18 cellular contexts compared by ENCODE assay signal in the genomic region with DNA sequence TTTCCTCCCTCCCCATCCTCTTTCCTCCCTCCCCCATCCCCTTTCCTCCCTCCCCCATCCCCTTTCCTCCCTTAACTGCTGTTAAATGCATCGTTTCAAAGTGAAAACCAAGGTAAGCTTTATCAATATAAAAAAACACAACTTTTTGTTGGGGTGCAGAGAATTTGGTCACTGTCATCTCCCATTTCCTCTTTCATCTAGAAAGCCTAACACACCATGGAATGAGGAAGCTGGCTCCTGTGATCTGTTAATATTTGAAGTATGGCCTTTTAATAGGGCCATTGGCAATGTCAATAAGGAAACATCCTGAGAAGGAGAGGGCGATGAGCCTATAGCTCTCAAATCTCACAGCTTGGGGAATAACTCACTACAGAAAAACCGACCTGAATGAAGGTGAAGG. TPM values are rescaled to one million over a fixed set of nuclear protein-coding genes. Genes with fewer than 3 reads are reported as not detected.
A peak's percentile ranks its signal among the peaks of the same experiment; 100 is the strongest.
DNase-seq lines count a peak whose midpoint lies in the region; ATAC-seq and TF ChIP-seq lines count a peak whose summit lies in the region.
"Had no signal": no experiment of that assay in that cellular context is flagged by ENCODE, and none has a peak within 500 bp of the region (broad histone marks: within the 10 kb centered on the region; RNA-seq: fewer than 3 reads in every experiment).

No MANE protein-coding gene starts in this region.

- H3K4me1 Mint-ChIP-seq in Calu3 (ENCODE audit: low read depth, unreplicated experiment), result peaks cover 12% of the 10 kb centered on the region
- peaks cover 12% of the 10 kb centered on the region for H3K4me1 Mint-ChIP-seq in endothelial cell (ENCODE audit: unreplicated experiment)

- H3K27ac Mint-ChIP-seq in Calu3 (ENCODE audit: unreplicated experiment), result no peak overlapping the region
- no peak overlapping the region for H3K27ac Mint-ChIP-seq in endothelial cell (ENCODE audit: unreplicated experiment)

- H3K4me3 ChIP-seq in lower lobe of right lung, result no peak overlapping the region
- H3K4me3 ChIP-seq: adrenal gland, heart right ventricle, right atrium auricular region had no signal

- no peak overlapping the region for H3K27ac ChIP-seq in lower lobe of right lung
- H3K27ac ChIP-seq: adrenal gland, heart right ventricle, HL-60, right atrium auricular region had no signal

- no peaks in the 10 kb centered on the region for H3K36me3 ChIP-seq in lower lobe of right lung
- H3K36me3 ChIP-seq: adrenal gland, heart right ventricle, right atrium auricular region had no signal

- H3K4me1 ChIP-seq in lower lobe of right lung, result peaks cover 10% of the 10 kb centered on the region
- H3K4me1 ChIP-seq: adrenal gland, heart right ventricle, right atrium auricular region had no signal

- ATAC-seq in HG02852 (IDR thresholded peaks at IDR 0.05; ENCODE audit: unreplicated experiment) (peak; percentile 19), lower lobe of right lung (peak; percentile 51 to 52), HG03025 (IDR thresholded peaks at IDR 0.05; ENCODE audit: low FRiP score, unreplicated experiment) (no peak)
- ATAC-seq: heart right ventricle had no signal

- no peaks in the 10 kb centered on the region for H3K9me3 ChIP-seq in lower lobe of right lung
- H3K9me3 ChIP-seq: adrenal gland, heart right ventricle, right atrium auricular region had no signal

- CTCF ChIA-PET in Calu3 (lab: Charles Lee), result no interaction called here

- TF ChIP-seq CTCF in Calu3 (IDR thresholded peaks at IDR 0.05; ENCODE audit: unreplicated experiment) (no peak), lower lobe of right lung (IDR thresholded peaks at IDR 0.05) (no peak), endothelial cell (IDR thresholded peaks at IDR 0.05; ENCODE audit: unreplicated experiment) (no peak)

- no TSS peak for BruUV-seq in Calu3 (replicated peaks; lab: Mats Ljungman, UMichigan)

- DNase-seq in Calu3, result peak; percentile 11
- DNase-seq in OCI-M1 (lab: John Stamatoyannopoulos, UW), result peak; percentile 0
- DNase-seq in lower lobe of right lung, result no peak
- DNase-seq in globus pallidus (ENCODE audit: low spot score), result no peak
- DNase-seq in endothelial cell (ENCODE audit: low spot score), result no peak
- no peak for DNase-seq in H4 (ENCODE audit: low spot score)
- DNase-seq: activated CD8-positive, alpha-beta memory T cell treated with anti-CD3 and anti-CD28 coated beads for 24 hours; adrenal gland; caudate nucleus; heart right ventricle; KG1; kidney; NCI-H526 treated with DMSO at 0.1 percent for 48 hours; SW 1271 had no signal

- no peaks in the 10 kb centered on the region for H3K27me3 ChIP-seq in lower lobe of right lung (ENCODE audit: low read depth)
- H3K27me3 ChIP-seq: adrenal gland, heart right ventricle, right atrium auricular region had no signal

- H3K4me3 Mint-ChIP-seq in Calu3 (ENCODE audit: low read depth, unreplicated experiment), result peak overlapping the region; percentile 9
- no peak overlapping the region for H3K4me3 Mint-ChIP-seq in endothelial cell (ENCODE audit: unreplicated experiment)

- H3K27me3 Mint-ChIP-seq in Calu3 (ENCODE audit: unreplicated experiment) (no peaks in the 10 kb centered on the region), endothelial cell (ENCODE audit: unreplicated experiment) (peaks cover 2% of the 10 kb centered on the region)

- H3K36me3 Mint-ChIP-seq in Calu3 (ENCODE audit: insufficient read depth, unreplicated experiment) (peaks cover 4% of the 10 kb centered on the region), endothelial cell (ENCODE audit: low read depth, unreplicated experiment) (no peaks in the 10 kb centered on the region)

- no peaks in the 10 kb centered on the region for H3K9me3 Mint-ChIP-seq in Calu3 (ENCODE audit: low read depth, unreplicated experiment)
- H3K9me3 Mint-ChIP-seq in endothelial cell (ENCODE audit: unreplicated experiment), result no peaks in the 10 kb centered on the region

- intact Hi-C loops in Calu3 (cut with micrococcal nuclease; ENCODE audit: unreplicated experiment), result loop anchor here (5.0 kb wide), 1 partner anchor 34 kb away; no protein-coding TSS in a partner anchor
- intact Hi-C loops in lower lobe of right lung (cut with DNase I), result no loop called here

RNA-seq across cellular contexts. Expression of a gene that starts 7.0 kb away (rescaled TPM):
- total RNA-seq in Calu3 (2022) (14.0 and 17.0 TPM in 2 replicates), lower lobe of right lung (34.9 TPM), endothelial cell (ENCODE audit: unreplicated experiment) (0.62 TPM)
- 0.49 and 2.1 TPM in 2 replicates for total RNA-seq in H4 (2014; rRNA removed; shearing (Covaris generic))

Comparison
In these comparisons a context has a peak if more than half of its experiments do, and no peak if none do; other contexts are left out.
1. DNase-seq: peak in Calu3 (single experiment) and OCI-M1 (single experiment); none in lower lobe of right lung (single experiment), globus pallidus (single experiment), endothelial cell (single experiment) and H4 (single experiment).